ENCODE assay signal across 8 cellular contexts in the genomic region with DNA sequence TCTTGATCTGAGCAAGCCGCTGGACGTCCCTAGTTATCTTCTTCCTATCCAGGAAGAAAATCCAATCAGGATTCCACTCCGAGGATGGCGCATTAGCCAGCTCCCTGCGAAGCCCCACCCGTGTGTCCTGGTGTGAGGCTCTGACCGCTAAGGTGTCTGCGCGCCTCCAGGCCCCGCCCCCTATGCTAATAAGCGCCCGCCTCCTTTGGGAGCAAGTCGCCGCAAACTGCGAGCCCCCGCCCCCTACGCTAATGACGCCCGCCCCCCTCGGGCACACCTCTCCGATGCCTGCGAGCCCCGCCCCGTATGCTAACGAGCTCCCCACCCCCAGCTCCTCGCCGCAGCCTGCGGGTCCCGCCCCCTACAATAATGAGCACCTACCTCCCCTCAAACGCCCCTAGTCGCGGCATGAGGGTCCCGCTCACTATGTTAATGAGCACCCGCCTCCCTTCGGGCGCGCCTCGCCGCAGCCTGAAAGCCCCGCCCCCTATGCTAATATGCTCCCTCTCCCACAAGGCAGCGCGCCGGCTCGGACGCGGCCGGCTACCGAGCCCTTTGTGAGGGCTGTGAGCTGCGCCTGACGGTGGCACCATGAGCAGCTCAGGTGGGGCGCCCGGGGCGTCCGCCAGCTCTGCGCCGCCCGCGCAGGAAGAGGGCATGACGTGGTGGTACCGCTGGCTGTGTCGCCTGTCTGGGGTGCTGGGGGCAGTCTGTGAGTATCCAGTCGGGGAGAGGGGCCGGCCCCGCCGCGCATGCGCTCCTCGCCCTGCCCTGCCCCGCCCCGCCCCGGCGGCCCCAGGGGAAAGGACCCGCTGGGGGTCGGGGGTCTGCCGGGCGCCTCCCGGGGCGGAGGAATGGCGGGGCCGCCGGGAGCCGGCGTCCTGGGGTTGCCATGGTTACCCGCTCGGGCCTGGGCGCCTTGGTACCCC. TPM values are rescaled to one million over a fixed set of nuclear protein-coding genes. Genes with fewer than 3 reads are reported as not detected.
DNase-seq lines count a peak whose midpoint lies in the region; ATAC-seq and TF ChIP-seq lines count a peak whose summit lies in the region.

Gene CACFD1 (plus strand): TSS at position 503 of the 929 bp plus-strand sequence. CDS start 89 bp downstream, at position 592.

- peak; percentile 66 for ATAC-seq in GM21717 (IDR thresholded peaks at IDR 0.05; ENCODE audit: unreplicated experiment)
- peak; percentile 87 for ATAC-seq in activated T-cell treated with anti-CD3 and anti-CD28 coated beads, Interleukin-2, amount 50 U/mL, for 72 hours (replicated peaks in 1 of 2)

- peaks cover 12% of the 10 kb centered on the region; the same call in 1 of the 2 replicates for H3F3A ChIP-seq in PC-9 (ENCODE audit: insufficient read depth, low read depth)

- H3K9me2 ChIP-seq in PC-9 (ENCODE audit: insufficient read depth): no peaks in the 10 kb centered on the region

- H3K9me3 Mint-ChIP-seq in activated T-cell treated with anti-CD3 and anti-CD28 coated beads, Interleukin-2, amount 50 U/mL, for 72 hours: no peaks in the 10 kb centered on the region

- peaks cover 7% of the 10 kb centered on the region for H3K4me1 Mint-ChIP-seq in activated T-cell treated with anti-CD3 and anti-CD28 coated beads, Interleukin-2, amount 50 U/mL, for 72 hours (ENCODE audit: low read depth)

- H3K4me3 Mint-ChIP-seq in activated T-cell treated with anti-CD3 and anti-CD28 coated beads, Interleukin-2, amount 50 U/mL, for 72 hours: peak within 1 kb of the TSS; percentile 95 to 97

- DNase-seq in DMS153 (lab: John Stamatoyannopoulos, UW) (peak; percentile 95), KG1 (lab: John Stamatoyannopoulos, UW) (peak; percentile 76), PC-9 (peak; percentile 87 to 98), esophagus squamous epithelium (lab: John Stamatoyannopoulos, UW) (peak; percentile 93), myocyte (ENCODE audit: low read depth) (peak; percentile 91)
- DNase-seq in activated T-cell treated with anti-CD3 and anti-CD28 coated beads, Interleukin-2, amount 50 U/mL, for 72 hours: peak; percentile 91
- peak; percentile 87 for DNase-seq in stimulated activated CD8-positive, alpha-beta memory T cell treated with anti-CD3 and anti-CD28 coated beads, Interleukin-7, amount 100 ng/mL, for 24 hours (ENCODE audit: low read depth)

- H3K4me3 ChIP-seq in PC-9 (peak within 1 kb of the TSS; percentile 61), esophagus squamous epithelium (peak within 1 kb of the TSS; percentile 60 to 90 (median 74))

- peak in 3 of 4 donors; percentile 65 to 75 (median 70) for TF ChIP-seq POLR2A in esophagus squamous epithelium (IDR thresholded peaks at IDR 0.05)

- no peaks in the 10 kb centered on the region for H3K36me3 Mint-ChIP-seq in activated T-cell treated with anti-CD3 and anti-CD28 coated beads, Interleukin-2, amount 50 U/mL, for 72 hours (ENCODE audit: insufficient read depth in 2 of 2)

- H3K27me3 ChIP-seq in PC-9 (ENCODE audit: insufficient read depth, low read depth) (no peaks in the 10 kb centered on the region), esophagus squamous epithelium (no peaks in the 10 kb centered on the region)

- CTCF ChIA-PET in PC-9 (lab: Charles Lee): interaction anchor here (0.5 to 1.2 kb wide), 5 partner anchors 27 to 752 kb away, joined by 4 to 8 read pairs (median 5); no protein-coding TSS in a partner anchor

- H3K36me3 ChIP-seq in PC-9 (ENCODE audit: low read depth) (no peaks in the 10 kb centered on the region), esophagus squamous epithelium (peaks cover 0 to 4% (median 0%) of the 10 kb centered on the region in 3 donors)

- peaks cover 14% of the 10 kb centered on the region; the same call in 1 of the 2 replicates for H3K79me2 ChIP-seq in PC-9 (ENCODE audit: low read depth)

- no TSS peak for BruUV-seq in PC-9 (replicated peaks; lab: Mats Ljungman, UMichigan)

- H2AFZ ChIP-seq in PC-9: peak within 1 kb of the TSS; percentile 91

- no peaks in the 10 kb centered on the region for H3K9me3 ChIP-seq in PC-9 (ENCODE audit: insufficient read depth, low read depth)
- H3K9me3 ChIP-seq in esophagus squamous epithelium: no peaks in the 10 kb centered on the region

- peak within 1 kb of the TSS; percentile 52 for H3K27ac Mint-ChIP-seq in activated T-cell treated with anti-CD3 and anti-CD28 coated beads, Interleukin-2, amount 50 U/mL, for 72 hours

- intact Hi-C loops in PC-9 (cut with micrococcal nuclease; ENCODE audit: unreplicated experiment) (no loop called here), esophagus squamous epithelium (cut with DNase I) (loop anchor here (10.0 kb wide), 1 partner anchor 45 kb away; the partner anchor contains the start of gene REXO4)

- H3K4me2 ChIP-seq in PC-9: peak within 1 kb of the TSS; percentile 83

- 0% methylated on average over 9 of the region's 86 CpGs; no CpG with 5 or more reads in 1 of the 2 donors for WGBS in esophagus squamous epithelium, 2 donors

- POLR2A ChIA-PET in PC-9 (lab: Charles Lee; ENCODE audit: unreplicated experiment): interaction anchor here (0.5 to 1.2 kb wide), 19 partner anchors 10 to 579 kb away, joined by 3 to 28 read pairs (median 7); partner anchors contain the start of genes BRD3OS and GTF3C5

- no peaks in the 10 kb centered on the region for H3K27me3 Mint-ChIP-seq in activated T-cell treated with anti-CD3 and anti-CD28 coated beads, Interleukin-2, amount 50 U/mL, for 72 hours (ENCODE audit: low read depth)

- peaks cover 13% of the 10 kb centered on the region for H3K4me1 ChIP-seq in PC-9 (replicated peaks; ENCODE audit: insufficient read depth)
- peaks cover 6 to 31% (median 21%) of the 10 kb centered on the region in 3 donors for H3K4me1 ChIP-seq in esophagus squamous epithelium

- no peaks in the 10 kb centered on the region; the same call in 1 of the 2 replicates for H4K20me1 ChIP-seq in PC-9 (ENCODE audit: insufficient read depth)

- H3K27ac ChIP-seq in PC-9 (peak within 1 kb of the TSS; percentile 67), esophagus squamous epithelium (peak within 1 kb of the TSS; percentile 87 to 96 (median 91))

- TF ChIP-seq CTCF in PC-9 (conservative IDR thresholded peaks at IDR 0.05) (no peak), esophagus squamous epithelium (IDR thresholded peaks at IDR 0.05) (peak in 1 of 6 experiments; percentile 4)

RNA-seq across cellular contexts. Expression of gene CACFD1, which starts in this region (rescaled TPM):
- 28.7 and 32.7 TPM in 2 replicates for total RNA-seq in PC-9 (2021)
- total RNA-seq in activated T-cell treated with anti-CD3 and anti-CD28 coated beads, Interleukin-2, amount 50 U/mL, for 72 hours: 1 to 10 TPM; 1.3 to 2.8 TPM
- total RNA-seq in esophagus squamous epithelium: 10 to 100 TPM in 1 of 4 donors, 1 to 10 TPM in 3; 5.9 to 13.7 (median 9.1) TPM
- total RNA-seq in myocyte: 20.2 and 26.6 TPM in 2 replicates
- polyA plus RNA-seq in myocyte (2012): 18.3 TPM

Comparison
In these comparisons a context has a peak if more than half of its experiments do, and no peak if none do; other contexts are left out.
1. Peak in every context shown above with its lines: DNase-seq, ATAC-seq, H3K4me3 ChIP-seq and H3K27ac ChIP-seq.